In the genomic region with DNA sequence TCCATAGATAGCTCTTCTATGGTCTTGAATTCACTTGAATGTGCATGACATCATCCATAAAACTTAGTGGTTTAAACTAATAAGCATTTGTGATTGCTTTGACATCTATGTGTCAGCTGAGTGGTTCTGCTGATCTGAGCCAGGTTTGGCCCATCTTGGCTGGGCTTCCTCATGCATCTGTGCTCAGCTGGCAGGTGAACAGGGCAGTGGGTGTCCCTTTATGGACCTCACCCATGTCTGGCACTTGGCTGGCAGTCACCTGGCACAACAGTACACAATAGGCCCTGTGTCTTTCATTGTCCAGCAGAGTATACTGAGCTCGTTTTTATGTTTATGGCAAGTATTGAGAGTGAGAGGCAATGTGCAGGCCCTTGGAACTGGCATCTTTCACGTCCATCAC, we compare ENCODE assay signal across 20 cellular contexts.
DNase-seq lines count a peak whose midpoint lies in the region; ATAC-seq, FAIRE-seq and TF ChIP-seq lines count a peak whose summit lies in the region.
"Had no signal": no experiment of that assay in that cellular context is flagged by ENCODE, and none has a peak within 500 bp of the region (broad histone marks: within the 10 kb centered on the region; RNA-seq: fewer than 3 reads in every experiment).

No MANE protein-coding gene starts in this region.

- H2AFZ ChIP-seq in HepG2 (ENCODE audit: low read length) (no peak overlapping the region), neuronal stem cell (ENCODE audit: low read length) (no peak overlapping the region)

- no peak for TF ChIP-seq POLR2A in HepG2 (IDR thresholded peaks at IDR 0.05; ENCODE audit: insufficient read depth in 1 of 2, low read depth in 2 of 2, low read length in 2 of 2)
- no peak for TF ChIP-seq POLR2A in right lobe of liver (IDR thresholded peaks at IDR 0.05)

- H3K4ac ChIP-seq in neuronal stem cell (ENCODE audit: low read length): no peak overlapping the region

- intact Hi-C loops in HepG2 (cut with micrococcal nuclease; ENCODE audit: unreplicated experiment) (no loop called here), right lobe of liver (cut with DNase I) (no loop called here)

- peak overlapping the region; percentile 89 for H3K14ac ChIP-seq in neuronal stem cell (ENCODE audit: low read length)

- POLR2A ChIA-PET in HepG2 (lab: Yijun Ruan, JAX): no interaction called here

- H2BK15ac ChIP-seq in neuronal stem cell (ENCODE audit: low read length): no peak overlapping the region

- no peak overlapping the region for H4K8ac ChIP-seq in neuronal stem cell (ENCODE audit: low read depth, low read length)

- ATAC-seq in HepG2 (no peak), right lobe of liver (no peak)
- ATAC-seq: A549; CD8-positive, alpha-beta T cell had no signal

- H4K20me1 ChIP-seq in HepG2 (ENCODE audit: insufficient read depth, low read length): no peaks in the 10 kb centered on the region
- H4K20me1 ChIP-seq: BLaER1 treated with 17β-estradiol and CSF1 and Interleukin-3, amounts not matched to agents 10 nM and 100 nM had no signal

- H3K27ac ChIP-seq in HepG2 (ENCODE audit: extremely low read length, insufficient read depth, low read length): no peak overlapping the region
- no peak overlapping the region for H3K27ac ChIP-seq in right lobe of liver
- H3K27ac ChIP-seq in neuronal stem cell (replicated peaks; ENCODE audit: low read length): no peak overlapping the region
- H3K27ac ChIP-seq: 22Rv1; A549; BLaER1 treated with 17β-estradiol and CSF1 and Interleukin-3, amounts not matched to agents 10 nM and 100 nM; C4-2B had no signal

- peak; percentile 3 for DNase-seq in NCI-H748 (lab: John Stamatoyannopoulos, UW; ENCODE audit: unreplicated experiment)
- no peak for DNase-seq in NCI-H748 treated with DMSO at 0.1 percent for 48 hours (lab: John Stamatoyannopoulos, UW)
- no peak for DNase-seq in HepG2 (ENCODE audit: low spot score)
- DNase-seq in right lobe of liver: no peak
- no peak for DNase-seq in neuronal stem cell (ENCODE audit: low spot score)
- no peak for DNase-seq in activated gamma-delta T cell treated with Interleukin-2 at 50 U/mL for 16 hours
- DNase-seq: AML-193; Caco-2; Calu3; CD4-positive, alpha-beta T cell; CD8-positive, alpha-beta T cell; DMS79 treated with DMSO at 0.1 percent for 48 hours; GF-D8 had no signal

- no peak overlapping the region for H2AK5ac ChIP-seq in neuronal stem cell (ENCODE audit: low read depth, low read length)

- no TSS peak for BruUV-seq in HepG2 (replicated peaks; lab: Mats Ljungman, UMichigan)

- no peaks in the 10 kb centered on the region for H3K27me3 ChIP-seq in HepG2 (ENCODE audit: control insufficient read depth in 1 of 2, insufficient read depth in 2 of 2, low read length in 2 of 2)
- H3K27me3 ChIP-seq in right lobe of liver: no peaks in the 10 kb centered on the region
- H3K27me3 ChIP-seq in neuronal stem cell (ENCODE audit: control insufficient read depth in 3 of 3, insufficient read depth in 3 of 3, low read depth in 1 of 3, low read length in 3 of 3): no peaks in the 10 kb centered on the region
- H3K27me3 ChIP-seq: BLaER1 treated with 17β-estradiol and CSF1 and Interleukin-3, amounts not matched to agents 10 nM and 100 nM had no signal

- H3K4me1 ChIP-seq in HepG2 (ENCODE audit: insufficient read depth, low read length) (no peaks in the 10 kb centered on the region), right lobe of liver (no peaks in the 10 kb centered on the region), neuronal stem cell (ENCODE audit: control insufficient read depth in 2 of 2, insufficient read depth in 1 of 2, low read depth in 1 of 2, low read length in 2 of 2) (no peaks in the 10 kb centered on the region)
- H3K4me1 ChIP-seq: A549; BLaER1 treated with 17β-estradiol and CSF1 and Interleukin-3, amounts not matched to agents 10 nM and 100 nM; Caco-2 had no signal

- no peak overlapping the region for H2BK120ac ChIP-seq in neuronal stem cell (ENCODE audit: low read depth, low read length)

- no peak overlapping the region for H2BK5ac ChIP-seq in neuronal stem cell (ENCODE audit: low read length)

- H3K36me3 ChIP-seq in HepG2 (replicated peaks in 1 of 2; ENCODE audit: control insufficient read depth in 1 of 2, insufficient read depth in 2 of 2, low read length in 2 of 2): no peaks in the 10 kb centered on the region
- no peaks in the 10 kb centered on the region for H3K36me3 ChIP-seq in right lobe of liver
- H3K36me3 ChIP-seq in neuronal stem cell (replicated peaks in 1 of 2; ENCODE audit: control insufficient read depth in 2 of 2, insufficient read depth in 2 of 2, low read length in 2 of 2): no peaks in the 10 kb centered on the region
- H3K36me3 ChIP-seq: BLaER1 treated with 17β-estradiol and CSF1 and Interleukin-3, amounts not matched to agents 10 nM and 100 nM had no signal

- 0% methylated on average over 2 of the region's 2 CpGs for WGBS in HepG2 (ENCODE audit: low lambda C conversion rate)
- WGBS in right lobe of liver (ENCODE audit: insufficient coverage, low coverage, low lambda C conversion rate, missing lambda C conversion rate): 24% methylated on average over 2 of the region's 2 CpGs
- no CpG with 5 or more reads among the region's 2 CpGs for WGBS in neuronal stem cell (ENCODE audit: extremely low coverage in 2 of 2, insufficient read length in 2 of 2, insufficient replicate concordance in 1 of 2), 2 donors

- no peak for TF ChIP-seq RAD21 in HepG2 (CRISPR knock-in tag; IDR thresholded peaks at IDR 0.05)

- in situ Hi-C loops in HepG2 (cut with HindIII; ENCODE audit: extremely low pct_ligation_motif_present, low pct_unique_long_range_greater_than_20kb): no loop called here

- no peak for TF ChIP-seq CTCF in HepG2 (CRISPR knock-in tag; IDR thresholded peaks at IDR 0.05)
- no peak for TF ChIP-seq CTCF in right lobe of liver (IDR thresholded peaks at IDR 0.05)

- no peak for FAIRE-seq in HepG2 (lab: Jason Lieb, UNC)
- FAIRE-seq: A549, D721Med, GM12891, GM19239 had no signal

- no peak for TF ChIP-seq EP300 in HepG2 (IDR thresholded peaks at IDR 0.05; ENCODE audit: low read depth in 2 of 2, low read length in 2 of 2)
- no peak for TF ChIP-seq EP300 in HepG2 (CRISPR knock-in tag; IDR thresholded peaks at IDR 0.05; ENCODE audit: borderline replicate concordance)

- no peak overlapping the region for H3K23ac ChIP-seq in neuronal stem cell (ENCODE audit: low read depth, low read length, poor library complexity)

- no peaks in the 10 kb centered on the region for H3K79me1 ChIP-seq in neuronal stem cell (ENCODE audit: low read depth, low read length)

- H3K18ac ChIP-seq in neuronal stem cell (ENCODE audit: low read length): no peak overlapping the region

- H3K4me2 ChIP-seq in HepG2 (ENCODE audit: low read depth, low read length) (no peak overlapping the region), neuronal stem cell (ENCODE audit: insufficient read depth, low read length, poor library complexity, severe bottlenecking) (no peak overlapping the region)
- H3K4me2 ChIP-seq: A549; BLaER1 treated with 17β-estradiol and CSF1 and Interleukin-3, amounts not matched to agents 10 nM and 100 nM had no signal

- peaks cover 84% of the 10 kb centered on the region for H3K9me3 ChIP-seq in HepG2 (ENCODE audit: low read length)
- H3K9me3 ChIP-seq in right lobe of liver: no peaks in the 10 kb centered on the region
- H3K9me3 ChIP-seq in neuronal stem cell (replicated peaks in 1 of 2; ENCODE audit: control insufficient read depth in 2 of 2, insufficient read depth in 1 of 2, low read depth in 1 of 2, low read length in 2 of 2): no peaks in the 10 kb centered on the region
- H3K9me3 ChIP-seq: BLaER1 treated with 17β-estradiol and CSF1 and Interleukin-3, amounts not matched to agents 10 nM and 100 nM; Caco-2 had no signal

- no peaks in the 10 kb centered on the region for H3K79me2 ChIP-seq in HepG2 (ENCODE audit: insufficient read depth, low read length)

- CTCF ChIA-PET in HepG2 (lab: Yijun Ruan, JAX; ENCODE audit: low intra/inter-chr PET ratio, low total read pairs): no interaction called here

- no peak overlapping the region for H3K4me3 ChIP-seq in HepG2 (replicated peaks in 1 of 3; ENCODE audit: insufficient read depth in 1 of 3, low read depth in 2 of 3, low read length in 3 of 3)
- no peak overlapping the region for H3K4me3 ChIP-seq in right lobe of liver
- no peak overlapping the region for H3K4me3 ChIP-seq in neuronal stem cell (ENCODE audit: low read length in 2 of 2)
- H3K4me3 ChIP-seq: A549; BLaER1 treated with 17β-estradiol and CSF1 and Interleukin-3, amounts not matched to agents 10 nM and 100 nM had no signal

- H4K91ac ChIP-seq in neuronal stem cell (ENCODE audit: low read depth, low read length, poor library complexity): no peak overlapping the region

- H2BK12ac ChIP-seq in neuronal stem cell (ENCODE audit: low read length): no peak overlapping the region

- H3K9ac ChIP-seq in HepG2 (ENCODE audit: insufficient read depth, low read depth, low read length): no peak overlapping the region
- H3K9ac ChIP-seq in neuronal stem cell (ENCODE audit: low read depth, low read length, poor library complexity): peak overlapping the region; percentile 21
- H3K9ac ChIP-seq: BLaER1 treated with 17β-estradiol and CSF1 and Interleukin-3, amounts not matched to agents 10 nM and 100 nM had no signal

TF ChIP-seq in HepG2, 621 proteins besides CTCF, POLR2A, EP300 and RAD21 (continues in another document):
- TF ChIP-seq HHEX (CRISPR knock-in tag; IDR thresholded peaks at IDR 0.05) (no peak), YY1 (IDR thresholded peaks at IDR 0.05; ENCODE audit: insufficient read depth, insufficient replicate concordance, low read depth, low read length) (no peak), TARDBP (CRISPR knock-in tag; IDR thresholded peaks at IDR 0.05) (no peak), NFE2 (CRISPR knock-in tag; IDR thresholded peaks at IDR 0.05) (no peak), SP2 (CRISPR knock-in tag; IDR thresholded peaks at IDR 0.05) (no peak)
- TF ChIP-seq, protein P1, sequence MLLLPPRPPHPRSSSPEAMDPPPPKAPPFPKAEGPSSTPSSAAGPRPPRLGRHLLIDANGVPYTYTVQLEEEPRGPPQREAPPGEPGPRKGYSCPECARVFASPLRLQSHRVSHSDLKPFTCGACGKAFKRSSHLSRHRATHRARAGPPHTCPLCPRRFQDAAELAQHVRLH (CRISPR knock-in tag; IDR thresholded peaks at IDR 0.05; ENCODE audit: borderline replicate concordance, low read depth): no peak
- TF ChIP-seq, protein P2, sequence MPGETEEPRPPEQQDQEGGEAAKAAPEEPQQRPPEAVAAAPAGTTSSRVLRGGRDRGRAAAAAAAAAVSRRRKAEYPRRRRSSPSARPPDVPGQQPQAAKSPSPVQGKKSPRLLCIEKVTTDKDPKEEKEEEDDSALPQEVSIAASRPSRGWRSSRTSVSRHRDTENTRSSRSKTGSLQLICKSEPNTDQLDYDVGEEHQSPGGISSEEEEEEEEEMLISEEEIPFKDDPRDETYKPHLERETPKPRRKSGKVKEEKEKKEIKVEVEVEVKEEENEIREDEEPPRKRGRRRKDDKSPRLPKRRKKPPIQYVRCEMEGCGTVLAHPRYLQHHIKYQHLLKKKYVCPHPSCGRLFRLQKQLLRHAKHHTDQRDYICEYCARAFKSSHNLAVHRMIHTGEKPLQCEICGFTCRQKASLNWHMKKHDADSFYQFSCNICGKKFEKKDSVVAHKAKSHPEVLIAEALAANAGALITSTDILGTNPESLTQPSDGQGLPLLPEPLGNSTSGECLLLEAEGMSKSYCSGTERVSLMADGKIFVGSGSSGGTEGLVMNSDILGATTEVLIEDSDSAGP (CRISPR knock-in tag; IDR thresholded peaks at IDR 0.05; ENCODE audit: borderline replicate concordance): no peak
